ENCODE assay signal across 9 cellular contexts in genomic region chr1:27872802-27873665, GRCh38. TPM values are rescaled to one million over a fixed set of nuclear protein-coding genes. Genes with fewer than 3 reads are reported as not detected.
A peak's percentile ranks its signal among the peaks of the same experiment; 100 is the strongest.
DNase-seq lines count a peak whose midpoint lies in the region; ATAC-seq and TF ChIP-seq lines count a peak whose summit lies in the region.
"Had no signal": no experiment of that assay in that cellular context is flagged by ENCODE, and none has a peak within 500 bp of the region (broad histone marks: within the 10 kb centered on the region; RNA-seq: fewer than 3 reads in every experiment).

No MANE protein-coding gene starts in this region.

- peak overlapping the region; percentile 86 for H3K4me3 Mint-ChIP-seq in activated naive CD4-positive, alpha-beta T cell treated with anti-CD3 and anti-CD28 coated beads for 36 hours

- TF ChIP-seq CTCF in retinal pigment epithelial cell (conservative IDR thresholded peaks at IDR 0.05; ENCODE audit: low read depth, low read length): no peak

- no peaks in the 10 kb centered on the region for H3K36me3 ChIP-seq in MG63

- H3K9me3 ChIP-seq in MG63: no peaks in the 10 kb centered on the region

- peaks cover 2% of the 10 kb centered on the region for H3K36me3 Mint-ChIP-seq in activated naive CD4-positive, alpha-beta T cell treated with anti-CD3 and anti-CD28 coated beads for 36 hours (ENCODE audit: low read depth)

- peaks cover 49% of the 10 kb centered on the region for H3K4me1 Mint-ChIP-seq in activated naive CD4-positive, alpha-beta T cell treated with anti-CD3 and anti-CD28 coated beads for 36 hours (ENCODE audit: low read depth)

- CTCF ChIA-PET in activated naive CD4-positive, alpha-beta T cell treated with anti-CD3 and anti-CD28 coated beads for 36 hours (lab: Charles Lee): interaction anchor here (0.6 kb wide), 1 partner anchor 11 kb away, joined by 3 read pairs; no protein-coding TSS in a partner anchor

- DNase-seq in ELF-1 (ENCODE audit: low read depth, low spot score) (peak; percentile 52), MG63 (peak; percentile 56), left ventricle myocardium superior (no peak), retinal pigment epithelial cell (ENCODE audit: low read depth) (no peak), inferior parietal cortex (ENCODE audit: extremely low spot score) (no peak), NCI-H1417 treated with DMSO at 0.1 percent for 48 hours (lab: John Stamatoyannopoulos, UW) (no peak)
- peak; percentile 62 for DNase-seq in activated naive CD4-positive, alpha-beta T cell treated with anti-CD3 and anti-CD28 coated beads for 36 hours

- no peaks in the 10 kb centered on the region for H3K27me3 Mint-ChIP-seq in activated naive CD4-positive, alpha-beta T cell treated with anti-CD3 and anti-CD28 coated beads for 36 hours (ENCODE audit: low read depth)

- intact Hi-C loops in activated naive CD4-positive, alpha-beta T cell treated with anti-CD3 and anti-CD28 coated beads for 36 hours (cut with micrococcal nuclease): loop anchor here (1.0 to 5.0 kb wide), 3 partner anchors 9 to 101 kb away; partner anchors contain the start of genes PPP1R8 and STX12
- intact Hi-C loops in left ventricle myocardium superior (cut with micrococcal nuclease): no loop called here

- H3K27ac Mint-ChIP-seq in activated naive CD4-positive, alpha-beta T cell treated with anti-CD3 and anti-CD28 coated beads for 36 hours: peak overlapping the region; percentile 74

- H3K4me3 ChIP-seq in MG63 (peak overlapping the region; percentile 55), retinal pigment epithelial cell (ENCODE audit: low read length) (peak overlapping the region; percentile 61)

- no peaks in the 10 kb centered on the region for H3K9me3 Mint-ChIP-seq in activated naive CD4-positive, alpha-beta T cell treated with anti-CD3 and anti-CD28 coated beads for 36 hours

- ATAC-seq in left ventricle myocardium superior (peak; percentile 24), HG03097 (IDR thresholded peaks at IDR 0.05; ENCODE audit: low FRiP score, unreplicated experiment) (no peak)

- H3K27me3 ChIP-seq in MG63: no peaks in the 10 kb centered on the region

RNA-seq across cellular contexts. Expression of gene THEMIS2, which starts 0.7 kb away (rescaled TPM):
- 8.9 and 9.0 TPM in 2 replicates for total RNA-seq in MG63 (2014; rRNA removed; shearing (Covaris generic); ENCODE audit: low replicate concordance)
- total RNA-seq in activated naive CD4-positive, alpha-beta T cell treated with anti-CD3 and anti-CD28 coated beads for 36 hours: 10 to 100 TPM; 12.9 to 17.5 TPM
- total RNA-seq in left ventricle myocardium superior: 5.7 TPM
- total RNA-seq: HT1080 had no signal

RNA-seq across cellular contexts. Expression of gene RPA2, which starts 41.3 kb away (rescaled TPM):
- total RNA-seq in MG63 (2014; rRNA removed; shearing (Covaris generic); ENCODE audit: low replicate concordance): 50.5 and 63.9 TPM in 2 replicates
- 10 to 100 TPM; 62.9 to 76.7 TPM for total RNA-seq in activated naive CD4-positive, alpha-beta T cell treated with anti-CD3 and anti-CD28 coated beads for 36 hours
- 25.5 TPM for total RNA-seq in left ventricle myocardium superior

RNA-seq across cellular contexts. Expression of gene PPP1R8, which starts 42.5 kb away (rescaled TPM):
- 68.6 and 72.5 TPM in 2 replicates for total RNA-seq in MG63 (2014; rRNA removed; shearing (Covaris generic); ENCODE audit: low replicate concordance)
- total RNA-seq in activated naive CD4-positive, alpha-beta T cell treated with anti-CD3 and anti-CD28 coated beads for 36 hours: 10 to 100 TPM; 34.1 to 35.8 TPM
- total RNA-seq in left ventricle myocardium superior: 25.8 TPM

Comparison
In these comparisons a context has a peak if more than half of its experiments do, and no peak if none do; other contexts are left out.
1. DNase-seq: peak in ELF-1 (single experiment), MG63 (single experiment) and activated naive CD4-positive, alpha-beta T cell treated with anti-CD3 and anti-CD28 coated beads for 36 hours (single experiment); none in left ventricle myocardium superior (single experiment), retinal pigment epithelial cell (single experiment), inferior parietal cortex (single experiment) and NCI-H1417 treated with DMSO at 0.1 percent for 48 hours (single experiment).